Comparison of ENCODE assay signal across 1 cellular context in the genomic region with DNA sequence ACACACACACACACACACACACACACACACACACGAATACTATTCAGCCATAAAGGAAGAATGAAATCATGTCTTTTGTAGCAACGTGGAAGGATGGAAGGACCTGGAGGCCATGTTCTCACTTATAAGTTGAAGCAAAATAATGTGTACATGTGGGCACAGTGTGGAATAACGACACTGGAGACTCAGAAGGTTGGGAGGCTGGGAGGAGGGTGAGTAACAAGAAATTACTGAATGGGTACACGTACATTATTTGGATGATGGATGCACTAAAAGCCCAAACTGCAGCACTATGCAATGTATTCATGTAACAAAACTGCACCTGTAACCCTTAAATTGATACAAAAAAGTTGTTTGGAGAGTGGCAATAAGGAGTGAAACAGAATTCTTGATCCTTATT.
TF ChIP-seq lines count a peak whose summit lies in the region.

No MANE protein-coding gene starts in this region.

TF ChIP-seq in IMR-90, 13 proteins besides CTCF, POLR2A, EP300 and RAD21 (continued from another document):
- no peak for TF ChIP-seq RCOR1 (IDR thresholded peaks at IDR 0.05; ENCODE audit: insufficient replicate concordance, low read length)
- no peak for TF ChIP-seq NFE2L2 (IDR thresholded peaks at IDR 0.05; ENCODE audit: low read depth, low read length)
- no peak for TF ChIP-seq MAFK (IDR thresholded peaks at IDR 0.05; ENCODE audit: low read depth, low read length)
- TF ChIP-seq CEBPB (IDR thresholded peaks at IDR 0.05; ENCODE audit: low read depth, low read length), result no peak
- no peak for TF ChIP-seq MXI1 (IDR thresholded peaks at IDR 0.05; ENCODE audit: borderline replicate concordance, low read depth, low read length)
- TF ChIP-seq BHLHE40 (IDR thresholded peaks at IDR 0.05; ENCODE audit: low read depth, low read length), result no peak
TF ChIP-seq in IMR-90: peak in this region for 0.
